In the genomic region with DNA sequence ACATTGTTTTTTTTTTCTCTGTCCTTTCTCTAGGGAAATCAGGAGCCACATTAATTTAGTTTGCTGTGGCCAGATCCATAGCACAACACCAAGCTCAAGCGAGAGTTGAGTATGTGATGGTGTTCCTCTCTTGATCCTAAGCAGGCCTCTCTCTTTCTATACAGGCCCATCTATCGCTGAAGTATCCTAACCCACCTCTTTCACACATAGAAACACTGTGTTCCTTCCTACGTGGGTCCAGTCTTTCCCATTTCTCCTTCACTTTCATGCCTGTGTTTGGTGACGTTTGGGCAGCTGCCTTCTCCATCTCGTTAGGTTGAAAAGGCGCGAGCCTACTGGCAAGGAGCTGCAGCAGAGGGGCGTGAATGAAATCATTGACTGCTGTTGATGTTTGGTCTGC, we compare ENCODE assay signal across 11 cellular contexts. TPM values are rescaled to one million over a fixed set of nuclear protein-coding genes. Genes with fewer than 3 reads are reported as not detected.
A peak's percentile ranks its signal among the peaks of the same experiment; 100 is the strongest.
DNase-seq lines count a peak whose midpoint lies in the region; ATAC-seq and TF ChIP-seq lines count a peak whose summit lies in the region.
"Had no signal": no experiment of that assay in that cellular context is flagged by ENCODE, and none has a peak within 500 bp of the region (broad histone marks: within the 10 kb centered on the region; RNA-seq: fewer than 3 reads in every experiment).

No MANE protein-coding gene starts in this region.

- 0 out of 2 replicates have a peak, but pooled peaks cover 3% of the 10 kb centered on the region for H4K20me1 ChIP-seq in GM23248 (ENCODE audit: insufficient read depth)

- H3K4me1 ChIP-seq in CD4-positive, CD25-positive, alpha-beta regulatory T cell (ENCODE audit: control insufficient read depth, insufficient read depth, low read length, poor library complexity, severe bottlenecking) = peaks cover 77% of the 10 kb centered on the region
- H3K4me1 ChIP-seq in GM23248 (ENCODE audit: insufficient read depth) (peaks cover 23% of the 10 kb centered on the region), BE2C (peaks cover 11% of the 10 kb centered on the region)

- no peaks in the 10 kb centered on the region for H3K9me3 Mint-ChIP-seq in CD4-positive, CD25-positive, alpha-beta regulatory T cell
- no peaks in the 10 kb centered on the region for H3K9me3 Mint-ChIP-seq in activated naive CD8-positive, alpha-beta T cell treated with anti-CD3 and anti-CD28 coated beads for 36 hours
- H3K9me3 Mint-ChIP-seq in naive thymus-derived CD8-positive, alpha-beta T cell = no peaks in the 10 kb centered on the region

- no peak for DNase-seq in CD4-positive, CD25-positive, alpha-beta regulatory T cell
- DNase-seq in GM23248 = no peak
- DNase-seq in activated naive CD8-positive, alpha-beta T cell treated with anti-CD3 and anti-CD28 coated beads for 36 hours = no peak
- DNase-seq in naive thymus-derived CD8-positive, alpha-beta T cell = no peak
- DNase-seq in BE2C = no peak
- DNase-seq in NCI-H524 (lab: John Stamatoyannopoulos, UW) = no peak
- DNase-seq in NCI-H524 treated with DMSO at 0.1 percent for 48 hours (lab: John Stamatoyannopoulos, UW) = no peak
- DNase-seq: SHP77 had no signal

- H3K4me3 Mint-ChIP-seq in CD4-positive, CD25-positive, alpha-beta regulatory T cell = peak overlapping the region; percentile 96 to 100 (median 98)
- H3K4me3 Mint-ChIP-seq in activated naive CD8-positive, alpha-beta T cell treated with anti-CD3 and anti-CD28 coated beads for 36 hours = peak overlapping the region; percentile 87
- H3K4me3 Mint-ChIP-seq in naive thymus-derived CD8-positive, alpha-beta T cell = peak overlapping the region; percentile 92 to 99 (median 97)

- peak overlapping the region; percentile 92 to 97 (median 93) for H3K27ac Mint-ChIP-seq in CD4-positive, CD25-positive, alpha-beta regulatory T cell
- peak overlapping the region; percentile 87 for H3K27ac Mint-ChIP-seq in activated naive CD8-positive, alpha-beta T cell treated with anti-CD3 and anti-CD28 coated beads for 36 hours
- peak overlapping the region; percentile 91 to 98 (median 94) for H3K27ac Mint-ChIP-seq in naive thymus-derived CD8-positive, alpha-beta T cell

- peak overlapping the region; percentile 87; the same call in 1 of the 2 replicates for H3K9ac ChIP-seq in GM23248

- no peaks in the 10 kb centered on the region for H3K9me3 ChIP-seq in CD4-positive, CD25-positive, alpha-beta regulatory T cell (ENCODE audit: control insufficient read depth in 2 of 2, low read length in 2 of 2)
- no peaks in the 10 kb centered on the region for H3K9me3 ChIP-seq in GM23248 (ENCODE audit: low read depth)
- H3K9me3 ChIP-seq in BE2C = no peaks in the 10 kb centered on the region
- H3K9me3 ChIP-seq: ascending aorta had no signal

- H3K79me2 ChIP-seq in GM23248 (ENCODE audit: insufficient read depth) = peaks cover 71% of the 10 kb centered on the region

- peaks cover 47% of the 10 kb centered on the region for H3K36me3 Mint-ChIP-seq in CD4-positive, CD25-positive, alpha-beta regulatory T cell
- H3K36me3 Mint-ChIP-seq in activated naive CD8-positive, alpha-beta T cell treated with anti-CD3 and anti-CD28 coated beads for 36 hours = peaks cover 73% of the 10 kb centered on the region
- H3K36me3 Mint-ChIP-seq in naive thymus-derived CD8-positive, alpha-beta T cell = peaks cover 8 to 58% (median 18%) of the 10 kb centered on the region in 3 donors

- WGBS in GM23248 (ENCODE audit: low coverage in 1 of 2, low lambda C conversion rate in 2 of 2, missing lambda C conversion rate in 2 of 2), 2 experiments = 74 to 79% methylated on average over 8 of the region's 8 CpGs

- peaks cover 40% of the 10 kb centered on the region for H3F3A ChIP-seq in GM23248 (ENCODE audit: insufficient read depth)

- H3K4me2 ChIP-seq in GM23248 (ENCODE audit: unreplicated experiment) = peak overlapping the region; percentile 100

- peaks cover 6% of the 10 kb centered on the region for H3K27me3 Mint-ChIP-seq in CD4-positive, CD25-positive, alpha-beta regulatory T cell
- H3K27me3 Mint-ChIP-seq in activated naive CD8-positive, alpha-beta T cell treated with anti-CD3 and anti-CD28 coated beads for 36 hours = no peaks in the 10 kb centered on the region
- H3K27me3 Mint-ChIP-seq in naive thymus-derived CD8-positive, alpha-beta T cell = no peaks in the 10 kb centered on the region

- peaks cover 39% of the 10 kb centered on the region for H3K36me3 ChIP-seq in CD4-positive, CD25-positive, alpha-beta regulatory T cell (ENCODE audit: control insufficient read depth, insufficient read depth, low read length)
- H3K36me3 ChIP-seq in GM23248 (ENCODE audit: low read depth) = peaks cover 24% of the 10 kb centered on the region; the same call in 1 of the 2 replicates
- peaks cover 16% of the 10 kb centered on the region for H3K36me3 ChIP-seq in BE2C

- TF ChIP-seq CTCF in BE2C (IDR thresholded peaks at IDR 0.05; ENCODE audit: low read depth, low read length) = no peak

- H3K4me1 Mint-ChIP-seq in CD4-positive, CD25-positive, alpha-beta regulatory T cell = peaks cover 32 to 73% (median 60%) of the 10 kb centered on the region in 4 donors
- H3K4me1 Mint-ChIP-seq in activated naive CD8-positive, alpha-beta T cell treated with anti-CD3 and anti-CD28 coated beads for 36 hours = peaks cover 63% of the 10 kb centered on the region
- peaks cover 36 to 78% (median 72%) of the 10 kb centered on the region in 4 donors for H3K4me1 Mint-ChIP-seq in naive thymus-derived CD8-positive, alpha-beta T cell

- ATAC-seq in CD4-positive, CD25-positive, alpha-beta regulatory T cell (ENCODE audit: low read depth in 2 of 2) = no peak
- ATAC-seq in naive thymus-derived CD8-positive, alpha-beta T cell = no peak
- no peak for ATAC-seq in GM21786 (IDR thresholded peaks at IDR 0.05; ENCODE audit: unreplicated experiment)

- H3K27me3 ChIP-seq in CD4-positive, CD25-positive, alpha-beta regulatory T cell (ENCODE audit: control insufficient read depth, insufficient read depth, low read length) = no peaks in the 10 kb centered on the region
- H3K27me3 ChIP-seq in GM23248 (replicated peaks; ENCODE audit: insufficient read depth) (no peaks in the 10 kb centered on the region), BE2C (no peaks in the 10 kb centered on the region)
- H3K27me3 ChIP-seq: ascending aorta had no signal

- H3K27ac ChIP-seq in CD4-positive, CD25-positive, alpha-beta regulatory T cell (ENCODE audit: insufficient read depth, low read length, poor library complexity, severe bottlenecking) = peak overlapping the region; percentile 74
- H3K27ac ChIP-seq in GM23248 = peak overlapping the region; percentile 62; the same call in 1 of the 2 replicates

- H3K4me3 ChIP-seq in CD4-positive, CD25-positive, alpha-beta regulatory T cell (ENCODE audit: low read depth, low read length) = peak overlapping the region; percentile 99
- H3K4me3 ChIP-seq in GM23248 (peak overlapping the region; percentile 90), BE2C (ENCODE audit: low read depth, low read length) (no peak overlapping the region)

- in situ Hi-C loops in GM23248 (cut with MboI) = no loop called here

- POLR2A ChIA-PET in naive thymus-derived CD8-positive, alpha-beta T cell (lab: Charles Lee) = interaction anchor here (1.6 to 7.4 kb wide), 4 partner anchors 9 to 46 kb away, joined by 4 to 146 read pairs (median 66); a partner anchor contains a TSS

- no peak overlapping the region for H2AFZ ChIP-seq in GM23248

- H3K9me2 ChIP-seq in GM23248 (ENCODE audit: insufficient read depth) = no peaks in the 10 kb centered on the region

RNA-seq across cellular contexts. Expression of a gene that starts 2.4 kb away (rescaled TPM):
- 306 TPM for total RNA-seq in CD4-positive, CD25-positive, alpha-beta regulatory T cell
- 10 to 100 TPM; 43.8 to 57.8 (median 47.1) TPM for polyA plus RNA-seq in CD4-positive, CD25-positive, alpha-beta regulatory T cell
- 44.6 and 48.9 TPM in 2 replicates for total RNA-seq in GM23248 (2014; rRNA removed; shearing (Covaris generic))
- 33.2 and 36.0 TPM in 2 replicates for polyA plus RNA-seq in GM23248 (2016; fragmentation: Nextera tagmentation; extraction: Ambion mirVana)
- 10 to 100 TPM; 58.4 to 61.4 TPM for total RNA-seq in activated naive CD8-positive, alpha-beta T cell treated with anti-CD3 and anti-CD28 coated beads for 36 hours
- total RNA-seq in naive thymus-derived CD8-positive, alpha-beta T cell = 100 to 1,000 TPM; 312 to 317 TPM
- polyA plus RNA-seq in naive thymus-derived CD8-positive, alpha-beta T cell = 10 to 100 TPM; 35.9 to 98.8 (median 49.9) TPM
- polyA plus RNA-seq in BE2C (2012; ENCODE audit: insufficient read depth, insufficient read length, low read depth) = 14.9 TPM

RNA-seq across cellular contexts. Expression of a gene that starts 20.4 kb away (rescaled TPM):
- total RNA-seq in CD4-positive, CD25-positive, alpha-beta regulatory T cell = 172 TPM
- 10 to 100 TPM; 67.6 to 79.7 (median 75.2) TPM for polyA plus RNA-seq in CD4-positive, CD25-positive, alpha-beta regulatory T cell
- total RNA-seq in GM23248 (2014; rRNA removed; shearing (Covaris generic)) = 95.7 and 117 TPM in 2 replicates
- polyA plus RNA-seq in GM23248 (2016; fragmentation: Nextera tagmentation; extraction: Ambion mirVana) = 146 and 152 TPM in 2 replicates
- 100 to 1,000 TPM; 268 TPM for total RNA-seq in activated naive CD8-positive, alpha-beta T cell treated with anti-CD3 and anti-CD28 coated beads for 36 hours
- 100 to 1,000 TPM; 184 to 197 TPM for total RNA-seq in naive thymus-derived CD8-positive, alpha-beta T cell
- 100 to 1,000 TPM in 1 of 3 donors, 10 to 100 TPM in 2; 70.3 to 115 (median 91.6) TPM for polyA plus RNA-seq in naive thymus-derived CD8-positive, alpha-beta T cell
- polyA plus RNA-seq in BE2C (2012; ENCODE audit: insufficient read depth, insufficient read length, low read depth) = 410 TPM

RNA-seq across cellular contexts. Expression of a gene that starts 23.6 kb away (rescaled TPM):
- total RNA-seq in CD4-positive, CD25-positive, alpha-beta regulatory T cell = not detected
- not detected for polyA plus RNA-seq in CD4-positive, CD25-positive, alpha-beta regulatory T cell
- total RNA-seq in GM23248 (2014; rRNA removed; shearing (Covaris generic)) = not detected in 2 replicates
- polyA plus RNA-seq in GM23248 (2016; fragmentation: Nextera tagmentation; extraction: Ambion mirVana) = not detected in 2 replicates
- under 1 TPM; 0.70 to 0.95 TPM for total RNA-seq in activated naive CD8-positive, alpha-beta T cell treated with anti-CD3 and anti-CD28 coated beads for 36 hours
- not detected for total RNA-seq in naive thymus-derived CD8-positive, alpha-beta T cell
- under 1 TPM in 1 of 3 donors, not detected in 2; 0.27 TPM for polyA plus RNA-seq in naive thymus-derived CD8-positive, alpha-beta T cell
- 6.3 TPM for polyA plus RNA-seq in BE2C (2012; ENCODE audit: insufficient read depth, insufficient read length, low read depth)
- total RNA-seq: ascending aorta had no signal

RNA-seq across cellular contexts. Expression of a gene that starts 46.2 kb away (rescaled TPM):
- total RNA-seq in CD4-positive, CD25-positive, alpha-beta regulatory T cell = not detected
- polyA plus RNA-seq in CD4-positive, CD25-positive, alpha-beta regulatory T cell = not detected
- not detected in 2 replicates for total RNA-seq in GM23248 (2014; rRNA removed; shearing (Covaris generic))
- polyA plus RNA-seq in GM23248 (2016; fragmentation: Nextera tagmentation; extraction: Ambion mirVana) = 1.1 and 1.7 TPM in 2 replicates
- total RNA-seq in activated naive CD8-positive, alpha-beta T cell treated with anti-CD3 and anti-CD28 coated beads for 36 hours = not detected
- total RNA-seq in naive thymus-derived CD8-positive, alpha-beta T cell = not detected
- polyA plus RNA-seq in naive thymus-derived CD8-positive, alpha-beta T cell = under 1 TPM in 1 of 3 donors, not detected in 2; 0.11 TPM
- not detected for polyA plus RNA-seq in BE2C (2012; ENCODE audit: insufficient read depth, insufficient read length, low read depth)
- total RNA-seq: ascending aorta, skeletal muscle tissue had no signal
